Comparison of ENCODE assay signal across 8 cellular contexts in the genomic region with DNA sequence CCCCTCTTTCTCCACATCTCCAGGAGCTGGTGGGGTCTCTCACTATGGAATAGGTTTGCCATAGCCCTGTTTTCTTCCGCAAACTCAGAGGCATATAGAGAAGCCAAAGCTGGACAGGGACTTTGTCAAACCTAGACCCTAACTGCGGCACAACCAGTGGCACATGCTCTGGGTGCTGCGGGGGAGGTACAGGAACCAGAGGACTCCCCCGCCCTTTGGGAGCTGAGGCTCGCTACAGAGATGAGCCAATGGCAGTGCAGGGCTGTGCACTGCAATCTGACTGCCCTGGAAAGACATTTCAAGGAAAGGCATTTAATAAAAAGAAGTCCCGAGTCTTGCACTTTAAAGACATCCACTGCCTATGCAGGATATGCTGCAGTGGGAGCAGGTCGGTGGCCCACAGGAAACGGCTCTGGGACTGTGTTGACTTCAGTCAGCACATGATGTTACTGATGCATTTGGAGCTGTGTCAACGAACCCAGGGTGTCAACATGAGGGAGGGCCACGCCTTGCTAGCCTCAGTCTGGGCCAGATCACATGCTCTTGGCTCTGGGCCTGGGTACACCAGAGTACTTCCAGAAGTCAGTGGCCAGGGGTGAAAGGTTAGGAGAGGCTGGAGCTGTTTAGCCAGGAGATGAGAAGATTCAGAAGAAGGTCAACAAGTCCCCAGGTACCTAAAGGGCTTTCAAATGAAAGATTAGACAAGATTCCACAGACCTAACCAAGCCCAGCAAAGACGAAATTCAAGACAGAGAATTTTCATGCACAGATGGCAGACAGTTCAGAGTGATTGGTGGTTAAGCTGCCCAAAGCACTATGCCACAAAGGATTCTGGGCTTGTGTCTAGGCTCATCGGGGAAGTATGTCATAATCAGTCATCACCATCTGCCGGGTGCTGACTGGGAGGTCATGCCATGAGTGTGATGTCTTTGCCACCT. TPM values are rescaled to one million over a fixed set of nuclear protein-coding genes. Genes with fewer than 3 reads are reported as not detected.
DNase-seq lines count a peak whose midpoint lies in the region; ATAC-seq, FAIRE-seq and TF ChIP-seq lines count a peak whose summit lies in the region.

No MANE protein-coding gene starts in this region.

- peak overlapping the region; percentile 71 for H2BK120ac ChIP-seq in mesenchymal stem cell (ENCODE audit: low read depth, low read length)

- no peak overlapping the region for H3K4me2 ChIP-seq in PC-9
- H3K4me2 ChIP-seq in mesenchymal stem cell (ENCODE audit: low read length, poor library complexity, severe bottlenecking), result no peak overlapping the region

- peak overlapping the region; percentile 19 for H2BK15ac ChIP-seq in mesenchymal stem cell (ENCODE audit: low read depth, poor library complexity, severe bottlenecking)

- no peak overlapping the region for H3K23ac ChIP-seq in mesenchymal stem cell (ENCODE audit: low read length in 2 of 2)

- H3K36me3 Mint-ChIP-seq in dendritic cell treated with granulocyte-macrophage colony-stimulating factor and Interleukin-4, amounts not matched to agents 40 ng/mL and 50 ng/mL, for 4 days (ENCODE audit: low read depth), result peaks cover 81% of the 10 kb centered on the region

- TF ChIP-seq CTCF in PC-9 (conservative IDR thresholded peaks at IDR 0.05), result no peak
- no peak for TF ChIP-seq CTCF in uterus (IDR thresholded peaks at IDR 0.05)

- H4K91ac ChIP-seq in mesenchymal stem cell (ENCODE audit: low read length), result peak overlapping the region; percentile 83

- peaks cover 59% of the 10 kb centered on the region for H3K79me2 ChIP-seq in PC-9 (ENCODE audit: low read depth)

- H3K4me3 Mint-ChIP-seq in dendritic cell treated with granulocyte-macrophage colony-stimulating factor and Interleukin-4, amounts not matched to agents 40 ng/mL and 50 ng/mL, for 4 days, result no peak overlapping the region

- no peak overlapping the region for H2BK5ac ChIP-seq in mesenchymal stem cell (ENCODE audit: low read depth, low read length, poor library complexity, severe bottlenecking)

- H4K8ac ChIP-seq in mesenchymal stem cell (ENCODE audit: low read length), result peak overlapping the region; percentile 50

- peaks cover 47% of the 10 kb centered on the region for H3K4me1 ChIP-seq in PC-9 (replicated peaks; ENCODE audit: insufficient read depth)
- peaks cover 38% of the 10 kb centered on the region for H3K4me1 ChIP-seq in mesenchymal stem cell (ENCODE audit: control insufficient read depth, insufficient read depth, low read depth, low read length)
- peaks cover 14 to 23% of the 10 kb centered on the region in 2 donors for H3K4me1 ChIP-seq in uterus

- H2AFZ ChIP-seq in PC-9 (no peak overlapping the region), mesenchymal stem cell (ENCODE audit: low read depth, low read length) (no peak overlapping the region)

- H3K14ac ChIP-seq in mesenchymal stem cell (ENCODE audit: low read length in 2 of 2), result no peak overlapping the region

- DNase-seq in HCEC 1CT (peak; percentile 71), PC-9 (no peak), mesenchymal stem cell (peak; percentile 68), uterus (peak; percentile 89 to 95), GM12891 (ENCODE audit: insufficient read length, low spot score) (no peak)

- H3K36me3 ChIP-seq in PC-9 (ENCODE audit: low read depth), result peaks cover 25% of the 10 kb centered on the region
- H3K36me3 ChIP-seq in mesenchymal stem cell (ENCODE audit: control insufficient read depth in 1 of 2, insufficient read depth in 2 of 2, low read depth in 1 of 2, low read length in 2 of 2), result peaks cover 40 to 51% of the 10 kb centered on the region in 2 experiments
- no peaks in the 10 kb centered on the region for H3K36me3 ChIP-seq in uterus

- H4K20me1 ChIP-seq in PC-9 (ENCODE audit: insufficient read depth), result 0 out of 2 replicates have a peak, but pooled peaks cover 7% of the 10 kb centered on the region

- H3K18ac ChIP-seq in mesenchymal stem cell (ENCODE audit: low read depth in 1 of 2, low read length in 2 of 2), result peak overlapping the region; percentile 42 to 62

- 0 out of 2 replicates have a peak, but pooled peaks cover under 1% of the 10 kb centered on the region for H3F3A ChIP-seq in PC-9 (ENCODE audit: insufficient read depth, low read depth)

- POLR2A ChIA-PET in PC-9 (lab: Charles Lee; ENCODE audit: unreplicated experiment), result interaction anchor here (0.5 kb wide), 1 partner anchor 76 kb away, joined by 3 read pairs; no protein-coding TSS in a partner anchor

- no peak for FAIRE-seq in GM12891 (lab: Jason Lieb, UNC)

- H3K4me3 ChIP-seq in PC-9 (no peak overlapping the region), mesenchymal stem cell (ENCODE audit: insufficient read depth in 1 of 2, low read depth in 1 of 2, low read length in 2 of 2) (peak overlapping the region; percentile 14 to 34), uterus (no peak overlapping the region)

- H3K9me3 ChIP-seq in PC-9 (ENCODE audit: insufficient read depth, low read depth) (no peaks in the 10 kb centered on the region), mesenchymal stem cell (ENCODE audit: control insufficient read depth, low read length) (no peaks in the 10 kb centered on the region), uterus (no peaks in the 10 kb centered on the region)

- 77% methylated on average over 13 of the region's 13 CpGs for WGBS in mesenchymal stem cell

- peak overlapping the region; percentile 99 for H3K27ac Mint-ChIP-seq in dendritic cell treated with granulocyte-macrophage colony-stimulating factor and Interleukin-4, amounts not matched to agents 40 ng/mL and 50 ng/mL, for 4 days

- H3K4ac ChIP-seq in mesenchymal stem cell (ENCODE audit: low read depth in 1 of 2, low read length in 2 of 2), result peak overlapping the region in 1 of 2 experiments; percentile 41

- no peaks in the 10 kb centered on the region for H3K9me2 ChIP-seq in PC-9 (ENCODE audit: insufficient read depth)

- H3K27me3 ChIP-seq in PC-9 (ENCODE audit: insufficient read depth, low read depth) (no peaks in the 10 kb centered on the region), mesenchymal stem cell (ENCODE audit: control insufficient read depth in 1 of 2, insufficient read depth in 1 of 2, low read length in 2 of 2) (no peaks in the 10 kb centered on the region), uterus (no peaks in the 10 kb centered on the region)

- no peaks in the 10 kb centered on the region for H3K27me3 Mint-ChIP-seq in dendritic cell treated with granulocyte-macrophage colony-stimulating factor and Interleukin-4, amounts not matched to agents 40 ng/mL and 50 ng/mL, for 4 days

- intact Hi-C loops in PC-9 (cut with micrococcal nuclease; ENCODE audit: unreplicated experiment), result no loop called here
- intact Hi-C loops in dendritic cell treated with granulocyte-macrophage colony-stimulating factor and Interleukin-4, amounts not matched to agents 40 ng/mL and 50 ng/mL, for 4 days (cut with micrococcal nuclease), result no loop called here
- intact Hi-C loops in uterus (cut with DNase I; ENCODE audit: low total_unique reads), result no loop called here

- peak overlapping the region; percentile 56 for H3K27ac ChIP-seq in PC-9
- no peak overlapping the region for H3K27ac ChIP-seq in mesenchymal stem cell (ENCODE audit: low read length, poor library complexity, severe bottlenecking)
- H3K27ac ChIP-seq in uterus, result peak overlapping the region; percentile 75 to 93

- H2BK12ac ChIP-seq in mesenchymal stem cell (ENCODE audit: low read length in 2 of 2), result peak overlapping the region; percentile 29 to 52

- H3K9ac ChIP-seq in mesenchymal stem cell (ENCODE audit: low read length), result peak overlapping the region; percentile 33

- no peak overlapping the region for H2AK5ac ChIP-seq in mesenchymal stem cell (ENCODE audit: low read length, severe bottlenecking)

- TF ChIP-seq POLR2A in uterus (IDR thresholded peaks at IDR 0.05), result peak in 1 of 2 donors; percentile 53
- TF ChIP-seq POLR2A in GM12891 (IDR thresholded peaks at IDR 0.05; ENCODE audit: low read depth, low read length), result no peak

- no TSS peak for BruUV-seq in PC-9 (replicated peaks; lab: Mats Ljungman, UMichigan)

- CTCF ChIA-PET in PC-9 (lab: Charles Lee), result interaction anchor here (0.5 to 1.0 kb wide), 2 partner anchors 10 to 12 kb away, joined by 3 read pairs; no protein-coding TSS in a partner anchor

- peaks cover 58% of the 10 kb centered on the region for H3K79me1 ChIP-seq in mesenchymal stem cell (replicated peaks; ENCODE audit: low read length, poor library complexity, severe bottlenecking)

- H3K4me1 Mint-ChIP-seq in dendritic cell treated with granulocyte-macrophage colony-stimulating factor and Interleukin-4, amounts not matched to agents 40 ng/mL and 50 ng/mL, for 4 days (ENCODE audit: low read depth), result peaks cover 58% of the 10 kb centered on the region

- H3K9me3 Mint-ChIP-seq in dendritic cell treated with granulocyte-macrophage colony-stimulating factor and Interleukin-4, amounts not matched to agents 40 ng/mL and 50 ng/mL, for 4 days, result no peaks in the 10 kb centered on the region

- ATAC-seq in HG03025 (IDR thresholded peaks at IDR 0.05; ENCODE audit: low FRiP score, unreplicated experiment) (no peak), HG03521 (IDR thresholded peaks at IDR 0.05; ENCODE audit: unreplicated experiment) (no peak)

TF ChIP-seq in GM12891, 5 proteins besides CTCF, POLR2A, EP300 and RAD21:
- TF ChIP-seq PAX5 (IDR thresholded peaks at IDR 0.05; ENCODE audit: insufficient read depth, low read length, severe bottlenecking) (no peak), POU2F2 (IDR thresholded peaks at IDR 0.05; ENCODE audit: low read depth, low read length) (no peak)

RNA-seq across cellular contexts. Expression of a gene that starts 8.2 kb away (rescaled TPM):
- total RNA-seq in PC-9 (2021) (28.0 and 39.1 TPM in 2 replicates), uterus (10 to 100 TPM in 3 of 4 donors, 1 to 10 TPM in 1; 8.2 to 44.2 (median 18.5) TPM)
- 62.3 TPM for polyA plus RNA-seq in mesenchymal stem cell (2013, experiment 1 of 2)
- polyA plus RNA-seq in mesenchymal stem cell (2013, experiment 2 of 2), result 60.2 TPM
- 1.6 TPM for polyA plus RNA-seq in GM12891 (2012; ENCODE audit: low read depth, missing spikeins)

RNA-seq across cellular contexts. Expression of a gene that starts 13.5 kb away (rescaled TPM):
- total RNA-seq in PC-9 (2021) (43.6 and 48.8 TPM in 2 replicates), uterus (1 to 10 TPM in 1 of 4 donors, not detected in 3; 2.8 TPM)
- polyA plus RNA-seq in mesenchymal stem cell (2013, experiment 1 of 2), result 3.5 TPM
- polyA plus RNA-seq in mesenchymal stem cell (2013, experiment 2 of 2), result 3.1 TPM
- 13.3 TPM for polyA plus RNA-seq in GM12891 (2012; ENCODE audit: low read depth, missing spikeins)

Comparison
In these comparisons a context has a peak if more than half of its experiments do, and no peak if none do; other contexts are left out.
1. DNase-seq: peak in HCEC 1CT (single experiment), mesenchymal stem cell (single experiment) and uterus (2 of 2); none in PC-9 (0 of 2) and GM12891 (single experiment).
2. H3K4me3 ChIP-seq: peak in mesenchymal stem cell (2 of 2); none in PC-9 (single experiment) and uterus (0 of 2).
3. RNA of a gene that starts 13.5 kb away (total RNA-seq): 43.6 to 48.8 TPM in PC-9; 2.8 TPM in uterus; every median in the first group is over 10 times any median in the second.